Comparison of ENCODE assay signal across 1 cellular context in the genomic region with DNA sequence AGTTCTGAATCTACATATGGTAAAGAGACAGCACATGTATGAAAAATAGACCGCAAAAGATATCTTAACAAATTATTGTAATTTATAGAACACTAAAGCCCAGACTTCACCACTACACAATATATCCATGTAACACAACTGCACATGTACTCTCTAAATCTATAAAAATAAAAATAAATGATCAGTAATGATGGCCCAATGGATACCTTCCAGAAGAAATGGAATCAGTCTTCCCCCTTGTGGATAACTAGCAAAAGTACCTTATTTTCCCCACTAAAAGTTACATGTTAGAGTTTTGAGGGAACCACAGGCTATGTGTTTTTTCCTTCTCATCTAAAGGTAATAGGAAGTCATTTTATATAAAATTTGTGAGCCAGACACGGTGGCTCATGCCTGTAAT.
TF ChIP-seq lines count a peak whose summit lies in the region.

No MANE protein-coding gene starts in this region.

TF ChIP-seq in GM23338, 12 proteins besides CTCF, POLR2A, EP300 and RAD21 (continued from another document):
- TF ChIP-seq JUNB (IDR thresholded peaks at IDR 0.05; ENCODE audit: unreplicated experiment) (no peak), POLR2AphosphoS5 (IDR thresholded peaks at IDR 0.05; ENCODE audit: low read depth) (no peak), EZH2 (IDR thresholded peaks at IDR 0.05; ENCODE audit: low read depth, unreplicated experiment) (no peak), CREB1 (CRISPR knock-in tag; IDR thresholded peaks at IDR 0.05; ENCODE audit: low read depth) (no peak), NANOG (IDR thresholded peaks at IDR 0.05; ENCODE audit: borderline replicate concordance) (no peak), STAT1 (IDR thresholded peaks at IDR 0.05; ENCODE audit: unreplicated experiment) (no peak)
- TF ChIP-seq, protein P1, sequence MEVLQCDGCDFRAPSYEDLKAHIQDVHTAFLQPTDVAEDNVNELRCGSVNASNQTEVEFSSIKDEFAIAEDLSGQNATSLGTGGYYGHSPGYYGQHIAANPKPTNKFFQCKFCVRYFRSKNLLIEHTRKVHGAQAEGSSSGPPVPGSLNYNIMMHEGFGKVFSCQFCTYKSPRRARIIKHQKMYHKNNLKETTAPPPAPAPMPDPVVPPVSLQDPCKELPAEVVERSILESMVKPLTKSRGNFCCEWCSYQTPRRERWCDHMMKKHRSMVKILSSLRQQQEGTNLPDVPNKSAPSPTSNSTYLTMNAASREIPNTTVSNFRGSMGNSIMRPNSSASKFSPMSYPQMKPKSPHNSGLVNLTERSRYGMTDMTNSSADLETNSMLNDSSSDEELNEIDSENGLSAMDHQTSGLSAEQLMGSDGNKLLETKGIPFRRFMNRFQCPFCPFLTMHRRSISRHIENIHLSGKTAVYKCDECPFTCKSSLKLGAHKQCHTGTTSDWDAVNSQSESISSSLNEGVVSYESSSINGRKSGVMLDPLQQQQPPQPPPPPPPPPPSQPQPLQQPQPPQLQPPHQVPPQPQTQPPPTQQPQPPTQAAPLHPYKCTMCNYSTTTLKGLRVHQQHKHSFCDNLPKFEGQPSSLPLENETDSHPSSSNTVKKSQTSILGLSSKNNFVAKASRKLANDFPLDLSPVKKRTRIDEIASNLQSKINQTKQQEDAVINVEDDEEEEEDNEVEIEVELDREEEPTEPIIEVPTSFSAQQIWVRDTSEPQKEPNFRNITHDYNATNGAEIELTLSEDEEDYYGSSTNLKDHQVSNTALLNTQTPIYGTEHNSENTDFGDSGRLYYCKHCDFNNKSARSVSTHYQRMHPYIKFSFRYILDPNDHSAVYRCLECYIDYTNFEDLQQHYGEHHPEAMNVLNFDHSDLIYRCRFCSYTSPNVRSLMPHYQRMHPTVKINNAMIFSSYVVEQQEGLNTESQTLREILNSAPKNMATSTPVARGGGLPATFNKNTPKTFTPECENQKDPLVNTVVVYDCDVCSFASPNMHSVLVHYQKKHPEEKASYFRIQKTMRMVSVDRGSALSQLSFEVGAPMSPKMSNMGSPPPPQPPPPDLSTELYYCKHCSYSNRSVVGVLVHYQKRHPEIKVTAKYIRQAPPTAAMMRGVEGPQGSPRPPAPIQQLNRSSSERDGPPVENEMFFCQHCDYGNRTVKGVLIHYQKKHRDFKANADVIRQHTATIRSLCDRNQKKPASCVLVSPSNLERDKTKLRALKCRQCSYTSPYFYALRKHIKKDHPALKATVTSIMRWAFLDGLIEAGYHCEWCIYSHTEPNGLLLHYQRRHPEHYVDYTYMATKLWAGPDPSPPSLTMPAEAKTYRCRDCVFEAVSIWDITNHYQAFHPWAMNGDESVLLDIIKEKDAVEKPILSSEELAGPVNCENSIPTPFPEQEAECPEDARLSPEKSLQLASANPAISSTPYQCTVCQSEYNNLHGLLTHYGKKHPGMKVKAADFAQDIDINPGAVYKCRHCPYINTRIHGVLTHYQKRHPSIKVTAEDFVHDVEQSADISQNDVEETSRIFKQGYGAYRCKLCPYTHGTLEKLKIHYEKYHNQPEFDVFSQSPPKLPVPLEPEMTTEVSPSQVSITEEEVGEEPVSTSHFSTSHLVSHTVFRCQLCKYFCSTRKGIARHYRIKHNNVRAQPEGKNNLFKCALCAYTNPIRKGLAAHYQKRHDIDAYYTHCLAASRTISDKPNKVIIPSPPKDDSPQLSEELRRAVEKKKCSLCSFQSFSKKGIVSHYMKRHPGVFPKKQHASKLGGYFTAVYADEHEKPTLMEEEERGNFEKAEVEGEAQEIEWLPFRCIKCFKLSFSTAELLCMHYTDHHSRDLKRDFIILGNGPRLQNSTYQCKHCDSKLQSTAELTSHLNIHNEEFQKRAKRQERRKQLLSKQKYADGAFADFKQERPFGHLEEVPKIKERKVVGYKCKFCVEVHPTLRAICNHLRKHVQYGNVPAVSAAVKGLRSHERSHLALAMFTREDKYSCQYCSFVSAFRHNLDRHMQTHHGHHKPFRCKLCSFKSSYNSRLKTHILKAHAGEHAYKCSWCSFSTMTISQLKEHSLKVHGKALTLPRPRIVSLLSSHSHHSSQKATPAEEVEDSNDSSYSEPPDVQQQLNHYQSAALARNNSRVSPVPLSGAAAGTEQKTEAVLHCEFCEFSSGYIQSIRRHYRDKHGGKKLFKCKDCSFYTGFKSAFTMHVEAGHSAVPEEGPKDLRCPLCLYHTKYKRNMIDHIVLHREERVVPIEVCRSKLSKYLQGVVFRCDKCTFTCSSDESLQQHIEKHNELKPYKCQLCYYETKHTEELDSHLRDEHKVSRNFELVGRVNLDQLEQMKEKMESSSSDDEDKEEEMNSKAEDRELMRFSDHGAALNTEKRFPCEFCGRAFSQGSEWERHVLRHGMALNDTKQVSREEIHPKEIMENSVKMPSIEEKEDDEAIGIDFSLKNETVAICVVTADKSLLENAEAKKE (CRISPR knock-in tag; IDR thresholded peaks at IDR 0.05) = no peak
- TF ChIP-seq, protein P2, sequence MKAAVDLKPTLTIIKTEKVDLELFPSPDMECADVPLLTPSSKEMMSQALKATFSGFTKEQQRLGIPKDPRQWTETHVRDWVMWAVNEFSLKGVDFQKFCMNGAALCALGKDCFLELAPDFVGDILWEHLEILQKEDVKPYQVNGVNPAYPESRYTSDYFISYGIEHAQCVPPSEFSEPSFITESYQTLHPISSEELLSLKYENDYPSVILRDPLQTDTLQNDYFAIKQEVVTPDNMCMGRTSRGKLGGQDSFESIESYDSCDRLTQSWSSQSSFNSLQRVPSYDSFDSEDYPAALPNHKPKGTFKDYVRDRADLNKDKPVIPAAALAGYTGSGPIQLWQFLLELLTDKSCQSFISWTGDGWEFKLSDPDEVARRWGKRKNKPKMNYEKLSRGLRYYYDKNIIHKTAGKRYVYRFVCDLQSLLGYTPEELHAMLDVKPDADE (IDR thresholded peaks at IDR 0.05) = no peak
